ENCODE assay signal across 9 cellular contexts in the genomic region with DNA sequence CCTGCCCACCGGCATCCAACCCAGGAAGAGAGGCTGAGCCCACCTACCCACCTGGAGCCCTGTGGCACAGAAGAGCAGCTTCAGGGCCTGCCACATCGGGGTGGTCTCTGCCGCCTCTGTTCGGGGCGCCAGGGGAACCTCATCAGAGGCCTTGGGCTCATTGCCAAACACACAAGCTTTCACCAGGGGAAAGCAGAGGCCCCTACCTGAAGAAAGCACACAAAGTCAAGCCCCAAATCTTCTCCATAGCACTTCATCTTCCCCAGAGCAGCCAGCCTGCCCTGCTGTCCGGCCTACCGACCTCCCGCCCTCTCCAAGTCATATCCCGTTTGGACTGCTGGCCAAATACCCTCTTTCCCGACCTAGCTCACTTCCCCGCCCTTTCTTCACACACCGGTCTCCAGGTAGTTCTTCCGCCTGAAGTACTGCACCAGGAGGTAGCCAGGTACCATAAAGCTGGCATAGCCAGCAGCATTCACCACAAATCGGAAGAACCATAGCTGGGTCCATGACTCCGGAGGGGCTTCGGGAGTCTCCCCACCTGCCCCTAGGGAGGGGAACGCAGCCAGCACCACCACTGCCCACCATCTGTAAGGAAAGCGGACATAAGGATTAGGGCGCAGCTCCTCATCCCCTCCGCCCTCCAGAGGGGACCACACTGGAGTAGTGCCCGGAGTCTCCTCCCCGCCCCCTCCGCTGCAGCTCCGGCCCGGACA. TPM values are rescaled to one million over a fixed set of nuclear protein-coding genes. Genes with fewer than 3 reads are reported as not detected.
DNase-seq lines count a peak whose midpoint lies in the region; ATAC-seq and TF ChIP-seq lines count a peak whose summit lies in the region.
"Had no signal": no experiment of that assay in that cellular context is flagged by ENCODE, and none has a peak within 500 bp of the region (broad histone marks: within the 10 kb centered on the region; RNA-seq: fewer than 3 reads in every experiment).

No MANE protein-coding gene starts in this region.

- no peak for TF ChIP-seq EP300 in esophagus muscularis mucosa (IDR thresholded peaks at IDR 0.05)

- peak overlapping the region; percentile 60 for H3K4me2 ChIP-seq in parathyroid adenoma (ENCODE audit: low read length)

- H3K4me1 ChIP-seq in heart right ventricle (peaks cover 12 to 58% (median 22%) of the 10 kb centered on the region in 9 donors), esophagus muscularis mucosa (peaks cover 19 to 57% (median 49%) of the 10 kb centered on the region in 4 donors), parathyroid adenoma (peaks cover 12% of the 10 kb centered on the region)

- peak overlapping the region; percentile 80 to 100 (median 98) for H3K4me3 ChIP-seq in heart right ventricle
- H3K4me3 ChIP-seq in WERI-Rb-1 (ENCODE audit: low read depth, low read length) = peak overlapping the region; percentile 74
- H3K4me3 ChIP-seq in esophagus muscularis mucosa = peak overlapping the region; percentile 95 to 99 (median 98)
- H3K4me3 ChIP-seq in parathyroid adenoma (ENCODE audit: low read depth, low read length) = peak overlapping the region; percentile 67

- no peak overlapping the region for H3K9ac ChIP-seq in parathyroid adenoma

- WGBS in heart right ventricle, 2 donors = 16 to 17% methylated on average over 23 to 25 of the region's 25 CpGs
- WGBS in esophagus muscularis mucosa = 4% methylated on average over 15 of the region's 25 CpGs

- H3K27ac ChIP-seq in heart right ventricle = peak overlapping the region; percentile 87 to 98 (median 96)
- H3K27ac ChIP-seq in WERI-Rb-1 = peak overlapping the region; percentile 87
- H3K27ac ChIP-seq in esophagus muscularis mucosa (replicated peaks in 1 of 4) = peak overlapping the region; percentile 92 to 97 (median 94)
- H3K27ac ChIP-seq in parathyroid adenoma = peak overlapping the region; percentile 81

- H3K27me3 ChIP-seq in heart right ventricle (no peaks in the 10 kb centered on the region), WERI-Rb-1 (ENCODE audit: insufficient read depth, low read depth, severe bottlenecking) (no peaks in the 10 kb centered on the region), esophagus muscularis mucosa (no peaks in the 10 kb centered on the region), parathyroid adenoma (ENCODE audit: control insufficient read depth, insufficient read depth, low read length) (no peaks in the 10 kb centered on the region)

- TF ChIP-seq CTCF in heart right ventricle (IDR thresholded peaks at IDR 0.05) (no peak), WERI-Rb-1 (IDR thresholded peaks at IDR 0.05; ENCODE audit: low read depth, low read length) (no peak), esophagus muscularis mucosa (IDR thresholded peaks at IDR 0.05) (no peak), parathyroid adenoma (IDR thresholded peaks at IDR 0.05) (no peak)

- DNase-seq in heart right ventricle = no peak
- no peak for DNase-seq in Right ventricle myocardium superior
- DNase-seq in WERI-Rb-1 = peak; percentile 21
- DNase-seq in esophagus muscularis mucosa (ENCODE audit: extremely low spot score) = no peak
- DNase-seq in HuH-7 (ENCODE audit: low spot score) = no peak
- no peak for DNase-seq in GOT3 (lab: John Stamatoyannopoulos, UW)

- H3K9me3 ChIP-seq in heart right ventricle = no peaks in the 10 kb centered on the region
- no peaks in the 10 kb centered on the region for H3K9me3 ChIP-seq in WERI-Rb-1 (ENCODE audit: severe bottlenecking)
- no peaks in the 10 kb centered on the region for H3K9me3 ChIP-seq in esophagus muscularis mucosa
- H3K9me3 ChIP-seq in parathyroid adenoma (ENCODE audit: control insufficient read depth, low read length) = no peaks in the 10 kb centered on the region

- H2AFZ ChIP-seq in parathyroid adenoma = peak overlapping the region; percentile 97

- no peak for TF ChIP-seq POLR2A in esophagus muscularis mucosa (IDR thresholded peaks at IDR 0.05; ENCODE audit: low read depth)

- no peaks in the 10 kb centered on the region for H3K79me2 ChIP-seq in parathyroid adenoma

- H3K36me3 ChIP-seq in heart right ventricle (peaks cover 0 to 75% (median 37%) of the 10 kb centered on the region in 9 donors), WERI-Rb-1 (peaks cover 72% of the 10 kb centered on the region), esophagus muscularis mucosa (peaks cover 36 to 69% (median 57%) of the 10 kb centered on the region in 4 donors), parathyroid adenoma (ENCODE audit: control insufficient read depth, insufficient read depth, low read length) (no peaks in the 10 kb centered on the region)

- peak in 6 of 8 donors; percentile 1 to 9 (median 4) for ATAC-seq in heart right ventricle
- ATAC-seq in Right ventricle myocardium superior (ENCODE audit: poor library complexity) = no peak
- ATAC-seq in GM19463 (IDR thresholded peaks at IDR 0.05; ENCODE audit: unreplicated experiment) = no peak

- intact Hi-C loops in heart right ventricle (cut with DNase I) (loop anchor here in 4 of 10 donors (1.0 to 10.0 kb wide), 5 partner anchors 22 to 162 kb away; no protein-coding TSS in a partner anchor), Right ventricle myocardium superior (cut with DNase I) (no loop called here), esophagus muscularis mucosa (cut with DNase I) (loop anchor here (2.0 kb wide), 1 partner anchor 84 kb away; no protein-coding TSS in a partner anchor)

RNA-seq across cellular contexts. Expression of gene SLC35B2, which starts 0.9 kb away (rescaled TPM):
- total RNA-seq in heart right ventricle (10 to 100 TPM; 19.4 to 29.8 (median 23.7) TPM), Right ventricle myocardium superior (19.4 TPM), esophagus muscularis mucosa (10 to 100 TPM; 22.8 to 37.9 (median 32.6) TPM)
- 10 to 100 TPM in 1 of 2 donors, 1 to 10 TPM in 1; 9.1 to 27.2 TPM for polyA plus RNA-seq in heart right ventricle

RNA-seq across cellular contexts. Expression of gene NFKBIE, which starts 8.9 kb away (rescaled TPM):
- total RNA-seq in heart right ventricle (1 to 10 TPM; 1.5 to 8.7 (median 3.4) TPM), Right ventricle myocardium superior (3.7 TPM), esophagus muscularis mucosa (10 to 100 TPM in 1 of 4 donors, 1 to 10 TPM in 3; 7.0 to 10.4 (median 8.5) TPM)
- polyA plus RNA-seq in heart right ventricle = 1 to 10 TPM; 5.7 to 5.9 TPM

RNA-seq across cellular contexts. Expression of gene HSP90AB1, which starts 9.5 kb away (rescaled TPM):
- total RNA-seq in heart right ventricle (1,000 to 10,000 TPM in 4 of 10 donors, 100 to 1,000 TPM in 6; 675 to 1,053 (median 920) TPM), Right ventricle myocardium superior (853 TPM), esophagus muscularis mucosa (100 to 1,000 TPM; 356 to 729 (median 499) TPM)
- polyA plus RNA-seq in heart right ventricle = 100 to 1,000 TPM; 235 to 764 TPM

RNA-seq across cellular contexts. Expression of gene TMEM151B, which starts 13.8 kb away (rescaled TPM):
- 1 to 10 TPM in 1 of 10 donors, under 1 TPM in 5, not detected in 4; 0.09 to 2.2 (median 0.43) TPM for total RNA-seq in heart right ventricle
- polyA plus RNA-seq in heart right ventricle = 1 to 10 TPM in 1 of 2 donors, under 1 TPM in 1; 0.14 to 1.2 TPM
- total RNA-seq in Right ventricle myocardium superior = not detected
- total RNA-seq in esophagus muscularis mucosa = under 1 TPM; 0.39 to 0.98 (median 0.46) TPM
- total RNA-seq: glomerular endothelial cell had no signal

RNA-seq across cellular contexts. Expression of gene SLC29A1, which starts 33.1 kb away (rescaled TPM):
- total RNA-seq in heart right ventricle (100 to 1,000 TPM; 104 to 198 (median 146) TPM), Right ventricle myocardium superior (181 TPM), esophagus muscularis mucosa (100 to 1,000 TPM in 3 of 4 donors, 10 to 100 TPM in 1; 68.9 to 159 (median 138) TPM)
- 10 to 100 TPM; 46.3 to 90.9 TPM for polyA plus RNA-seq in heart right ventricle

Comparison
In these comparisons a context has a peak if more than half of its experiments do, and no peak if none do; other contexts are left out.
1. ATAC-seq: peak in heart right ventricle (6 of 8); none in Right ventricle myocardium superior (single experiment) and GM19463 (single experiment).
2. Peak in every context shown above with its lines, with median percentiles within 50 percentile points of each other: H3K27ac ChIP-seq and H3K4me3 ChIP-seq.